ENCODE assay signal across 8 cellular contexts in the genomic region with DNA sequence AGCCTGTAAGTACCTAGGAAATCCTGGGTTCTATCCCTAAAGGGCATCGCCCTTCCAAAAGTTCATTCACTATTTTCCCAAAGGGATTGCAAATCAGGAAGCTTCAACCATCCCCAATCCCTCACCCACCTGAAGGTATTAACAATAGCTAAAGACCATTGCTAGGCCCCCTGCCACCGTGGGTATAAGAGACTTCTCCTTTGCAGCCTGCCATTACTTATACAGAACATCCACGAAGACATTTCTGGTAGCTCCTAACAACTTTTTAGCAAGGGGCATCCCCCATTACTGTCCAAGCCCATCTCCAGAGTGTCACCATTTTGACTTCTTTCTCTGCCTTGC. TPM values are rescaled to one million over a fixed set of nuclear protein-coding genes. Genes with fewer than 3 reads are reported as not detected.
DNase-seq lines count a peak whose midpoint lies in the region; ATAC-seq and TF ChIP-seq lines count a peak whose summit lies in the region.

No MANE protein-coding gene starts in this region.

- H3K9ac ChIP-seq in liver (ENCODE audit: low read depth in 1 of 2, low read length in 2 of 2) = no peak overlapping the region

- peaks cover 0 to 5% (median 0%) of the 10 kb centered on the region in 9 donors for H3K36me3 ChIP-seq in heart left ventricle
- no peaks in the 10 kb centered on the region for H3K36me3 ChIP-seq in right atrium auricular region
- no peaks in the 10 kb centered on the region for H3K36me3 ChIP-seq in liver (ENCODE audit: control insufficient read depth in 4 of 4, insufficient read depth in 3 of 4, low read depth in 1 of 4, low read length in 3 of 4)
- peaks cover 0 to 3% (median 0%) of the 10 kb centered on the region in 4 donors for H3K36me3 ChIP-seq in upper lobe of left lung

- peak overlapping the region in 10 of 12 donors; percentile 70 to 94 (median 84) for H3K4me3 ChIP-seq in heart left ventricle
- H3K4me3 ChIP-seq in right atrium auricular region = peak overlapping the region in 1 of 2 donors; percentile 70
- peak overlapping the region in 2 of 3 donors; percentile 32 to 89 for H3K4me3 ChIP-seq in liver (ENCODE audit: low read depth in 1 of 3, low read length in 3 of 3)
- peak overlapping the region in 3 of 4 donors; percentile 59 to 89 (median 82) for H3K4me3 ChIP-seq in upper lobe of left lung

- H3K27me3 ChIP-seq in heart left ventricle (peaks cover 0 to 40% (median 17%) of the 10 kb centered on the region in 9 donors), right atrium auricular region (no peaks in the 10 kb centered on the region), liver (ENCODE audit: control insufficient read depth in 4 of 4, insufficient read depth in 4 of 4, low read length in 3 of 4) (no peaks in the 10 kb centered on the region), upper lobe of left lung (no peaks in the 10 kb centered on the region)

- TF ChIP-seq CTCF in heart left ventricle (IDR thresholded peaks at IDR 0.05) (no peak), right atrium auricular region (IDR thresholded peaks at IDR 0.05) (no peak), liver (IDR thresholded peaks at IDR 0.05; ENCODE audit: low read depth, low read length, missing input control) (no peak), upper lobe of left lung (IDR thresholded peaks at IDR 0.05) (no peak)

- WGBS in heart left ventricle, 4 donors = 10 to 20% (median 16%) methylated on average over 3 of the region's 3 CpGs
- 20% methylated on average over 3 of the region's 3 CpGs for WGBS in liver
- 23% methylated on average over 3 of the region's 3 CpGs for WGBS in upper lobe of left lung, 2 donors

- TF ChIP-seq RAD21 in liver (IDR thresholded peaks at IDR 0.05) = no peak

- H3K9me3 ChIP-seq in heart left ventricle (no peaks in the 10 kb centered on the region), right atrium auricular region (no peaks in the 10 kb centered on the region), liver (ENCODE audit: control insufficient read depth in 4 of 4, low read length in 3 of 4) (no peaks in the 10 kb centered on the region), upper lobe of left lung (no peaks in the 10 kb centered on the region)

- peaks cover 0 to 20% (median 9%) of the 10 kb centered on the region in 12 donors for H3K4me1 ChIP-seq in heart left ventricle
- peaks cover 0 to 11% of the 10 kb centered on the region in 2 donors for H3K4me1 ChIP-seq in right atrium auricular region
- peaks cover 2 to 12% (median 4%) of the 10 kb centered on the region in 4 donors for H3K4me1 ChIP-seq in liver (ENCODE audit: control insufficient read depth in 4 of 4, insufficient read depth in 4 of 4, low read length in 3 of 4)
- peaks cover 10 to 25% (median 13%) of the 10 kb centered on the region in 4 donors for H3K4me1 ChIP-seq in upper lobe of left lung

- ATAC-seq in heart left ventricle (no peak), upper lobe of left lung (ENCODE audit: low FRiP score in 2 of 2) (no peak), GM19467 (IDR thresholded peaks at IDR 0.05; ENCODE audit: unreplicated experiment) (no peak), GM19397 (IDR thresholded peaks at IDR 0.05; ENCODE audit: unreplicated experiment) (no peak)

- TF ChIP-seq EP300 in upper lobe of left lung (IDR thresholded peaks at IDR 0.05) = no peak

- no peak for TF ChIP-seq POLR2A in heart left ventricle (IDR thresholded peaks at IDR 0.05)
- TF ChIP-seq POLR2A in upper lobe of left lung (IDR thresholded peaks at IDR 0.05) = no peak

- H3K27ac ChIP-seq in heart left ventricle = peak overlapping the region in 1 of 12 donors; percentile 62
- H3K27ac ChIP-seq in right atrium auricular region = no peak overlapping the region
- no peak overlapping the region for H3K27ac ChIP-seq in liver (ENCODE audit: low read depth in 1 of 2, low read length in 2 of 2)
- H3K27ac ChIP-seq in upper lobe of left lung = peak overlapping the region in 2 of 4 donors; percentile 35 to 75

- DNase-seq in heart left ventricle (no peak), right atrium auricular region (ENCODE audit: low spot score) (no peak), upper lobe of left lung (no peak), Kasumi-1 (lab: John Stamatoyannopoulos, UW) (no peak)
- DNase-seq in activated CD8-positive, alpha-beta memory T cell treated with anti-CD3 and anti-CD28 coated beads, Interleukin-2, amount 50 U/mL, for 48 hours = peak; percentile 58

- intact Hi-C loops in heart left ventricle (cut with DNase I) = no loop called here

TF ChIP-seq in liver, 16 proteins besides CTCF, POLR2A, EP300 and RAD21:
- TF ChIP-seq, protein P1, sequence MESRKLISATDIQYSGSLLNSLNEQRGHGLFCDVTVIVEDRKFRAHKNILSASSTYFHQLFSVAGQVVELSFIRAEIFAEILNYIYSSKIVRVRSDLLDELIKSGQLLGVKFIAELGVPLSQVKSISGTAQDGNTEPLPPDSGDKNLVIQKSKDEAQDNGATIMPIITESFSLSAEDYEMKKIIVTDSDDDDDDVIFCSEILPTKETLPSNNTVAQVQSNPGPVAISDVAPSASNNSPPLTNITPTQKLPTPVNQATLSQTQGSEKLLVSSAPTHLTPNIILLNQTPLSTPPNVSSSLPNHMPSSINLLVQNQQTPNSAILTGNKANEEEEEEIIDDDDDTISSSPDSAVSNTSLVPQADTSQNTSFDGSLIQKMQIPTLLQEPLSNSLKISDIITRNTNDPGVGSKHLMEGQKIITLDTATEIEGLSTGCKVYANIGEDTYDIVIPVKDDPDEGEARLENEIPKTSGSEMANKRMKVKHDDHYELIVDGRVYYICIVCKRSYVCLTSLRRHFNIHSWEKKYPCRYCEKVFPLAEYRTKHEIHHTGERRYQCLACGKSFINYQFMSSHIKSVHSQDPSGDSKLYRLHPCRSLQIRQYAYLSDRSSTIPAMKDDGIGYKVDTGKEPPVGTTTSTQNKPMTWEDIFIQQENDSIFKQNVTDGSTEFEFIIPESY (IDR thresholded peaks at IDR 0.05) = no peak
- no peak for TF ChIP-seq GABPA (IDR thresholded peaks at IDR 0.05 in 1 of 2, conservative IDR thresholded peaks at IDR 0.05 in 1 of 2)
- TF ChIP-seq JUND (IDR thresholded peaks at IDR 0.05) = no peak
- TF ChIP-seq NR2F2 (IDR thresholded peaks at IDR 0.05) = no peak
- no peak for TF ChIP-seq HNF4A (conservative IDR thresholded peaks at IDR 0.05)
- TF ChIP-seq SP1 (IDR thresholded peaks at IDR 0.05) = no peak
- no peak for TF ChIP-seq TAF1 (conservative IDR thresholded peaks at IDR 0.05)
- no peak for TF ChIP-seq YY1 (IDR thresholded peaks at IDR 0.05)
- TF ChIP-seq, protein P2, sequence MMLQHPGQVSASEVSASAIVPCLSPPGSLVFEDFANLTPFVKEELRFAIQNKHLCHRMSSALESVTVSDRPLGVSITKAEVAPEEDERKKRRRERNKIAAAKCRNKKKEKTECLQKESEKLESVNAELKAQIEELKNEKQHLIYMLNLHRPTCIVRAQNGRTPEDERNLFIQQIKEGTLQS (IDR thresholded peaks at IDR 0.05) = no peak
- TF ChIP-seq, protein P3, sequence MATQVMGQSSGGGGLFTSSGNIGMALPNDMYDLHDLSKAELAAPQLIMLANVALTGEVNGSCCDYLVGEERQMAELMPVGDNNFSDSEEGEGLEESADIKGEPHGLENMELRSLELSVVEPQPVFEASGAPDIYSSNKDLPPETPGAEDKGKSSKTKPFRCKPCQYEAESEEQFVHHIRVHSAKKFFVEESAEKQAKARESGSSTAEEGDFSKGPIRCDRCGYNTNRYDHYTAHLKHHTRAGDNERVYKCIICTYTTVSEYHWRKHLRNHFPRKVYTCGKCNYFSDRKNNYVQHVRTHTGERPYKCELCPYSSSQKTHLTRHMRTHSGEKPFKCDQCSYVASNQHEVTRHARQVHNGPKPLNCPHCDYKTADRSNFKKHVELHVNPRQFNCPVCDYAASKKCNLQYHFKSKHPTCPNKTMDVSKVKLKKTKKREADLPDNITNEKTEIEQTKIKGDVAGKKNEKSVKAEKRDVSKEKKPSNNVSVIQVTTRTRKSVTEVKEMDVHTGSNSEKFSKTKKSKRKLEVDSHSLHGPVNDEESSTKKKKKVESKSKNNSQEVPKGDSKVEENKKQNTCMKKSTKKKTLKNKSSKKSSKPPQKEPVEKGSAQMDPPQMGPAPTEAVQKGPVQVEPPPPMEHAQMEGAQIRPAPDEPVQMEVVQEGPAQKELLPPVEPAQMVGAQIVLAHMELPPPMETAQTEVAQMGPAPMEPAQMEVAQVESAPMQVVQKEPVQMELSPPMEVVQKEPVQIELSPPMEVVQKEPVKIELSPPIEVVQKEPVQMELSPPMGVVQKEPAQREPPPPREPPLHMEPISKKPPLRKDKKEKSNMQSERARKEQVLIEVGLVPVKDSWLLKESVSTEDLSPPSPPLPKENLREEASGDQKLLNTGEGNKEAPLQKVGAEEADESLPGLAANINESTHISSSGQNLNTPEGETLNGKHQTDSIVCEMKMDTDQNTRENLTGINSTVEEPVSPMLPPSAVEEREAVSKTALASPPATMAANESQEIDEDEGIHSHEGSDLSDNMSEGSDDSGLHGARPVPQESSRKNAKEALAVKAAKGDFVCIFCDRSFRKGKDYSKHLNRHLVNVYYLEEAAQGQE (IDR thresholded peaks at IDR 0.05) = no peak
- TF ChIP-seq, protein P4, sequence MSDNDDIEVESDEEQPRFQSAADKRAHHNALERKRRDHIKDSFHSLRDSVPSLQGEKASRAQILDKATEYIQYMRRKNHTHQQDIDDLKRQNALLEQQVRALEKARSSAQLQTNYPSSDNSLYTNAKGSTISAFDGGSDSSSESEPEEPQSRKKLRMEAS (IDR thresholded peaks at IDR 0.05) = no peak
- TF ChIP-seq FOXA2 (IDR thresholded peaks at IDR 0.05) = no peak
- TF ChIP-seq FOXA1 (IDR thresholded peaks at IDR 0.05) = no peak
- TF ChIP-seq HNF4G (IDR thresholded peaks at IDR 0.05) = no peak
- TF ChIP-seq RXRA (IDR thresholded peaks at IDR 0.05) = no peak
- no peak for TF ChIP-seq EGR1 (IDR thresholded peaks at IDR 0.05; ENCODE audit: low read depth in 2 of 2)

RNA-seq across cellular contexts. Expression of a gene that starts 0.4 kb away (rescaled TPM):
- 10 to 100 TPM; 10.5 to 18.9 (median 15.7) TPM for total RNA-seq in heart left ventricle
- polyA plus RNA-seq in heart left ventricle = 10 to 100 TPM; 13.3 to 21.9 TPM
- 10 to 100 TPM; 14.5 to 29.4 TPM for total RNA-seq in right atrium auricular region
- 10 to 100 TPM; 17.6 to 22.9 TPM for total RNA-seq in liver
- 10 to 100 TPM; 28.0 to 42.9 TPM for polyA plus RNA-seq in liver
- total RNA-seq in upper lobe of left lung = 10 to 100 TPM; 19.8 to 54.5 (median 28.6) TPM
